Comparison of ENCODE assay signal across 1 cellular context in the genomic region with DNA sequence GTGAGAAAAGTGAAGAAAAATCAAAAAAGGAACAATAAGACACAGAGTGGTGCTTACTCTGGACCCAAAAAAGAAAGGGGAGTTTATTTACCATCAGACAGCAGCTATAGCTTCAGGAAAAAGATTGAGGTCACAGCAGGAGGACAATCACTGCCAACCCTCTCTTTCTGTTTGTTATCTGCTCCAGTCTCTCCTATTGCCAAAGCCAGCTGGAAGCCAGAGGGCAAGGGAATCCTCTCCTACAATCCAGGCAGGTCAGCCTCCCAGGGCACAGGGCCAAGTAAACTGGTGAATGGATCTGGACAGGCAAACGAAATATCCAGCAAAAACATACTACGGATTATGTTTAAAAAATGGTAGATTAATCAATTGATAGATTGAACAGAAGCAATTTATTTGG.
TF ChIP-seq lines count a peak whose summit lies in the region.

No MANE protein-coding gene starts in this region.

TF ChIP-seq in H1, 55 proteins besides CTCF, POLR2A, EP300 and RAD21 (continued from another document):
- TF ChIP-seq, protein P1, sequence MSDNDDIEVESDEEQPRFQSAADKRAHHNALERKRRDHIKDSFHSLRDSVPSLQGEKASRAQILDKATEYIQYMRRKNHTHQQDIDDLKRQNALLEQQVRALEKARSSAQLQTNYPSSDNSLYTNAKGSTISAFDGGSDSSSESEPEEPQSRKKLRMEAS (IDR thresholded peaks at IDR 0.05) = no peak
- TF ChIP-seq PHF8 (conservative IDR thresholded peaks at IDR 0.05; ENCODE audit: low read depth, low read length) (no peak), BACH1 (IDR thresholded peaks at IDR 0.05; ENCODE audit: low read length) (no peak), SIN3A (conservative IDR thresholded peaks at IDR 0.05 in 1 of 2, IDR thresholded peaks at IDR 0.05 in 1 of 2; ENCODE audit: low read depth in 1 of 2, low read length in 2 of 2) (no peak), YY1 (IDR thresholded peaks at IDR 0.05; ENCODE audit: low read depth, low read length) (no peak), GTF2F1 (IDR thresholded peaks at IDR 0.05; ENCODE audit: borderline replicate concordance, low read depth, low read length) (no peak), HDAC2 (IDR thresholded peaks at IDR 0.05; ENCODE audit: borderline replicate concordance in 1 of 2, low read depth in 2 of 2, low read length in 2 of 2) (no peak), SP4 (IDR thresholded peaks at IDR 0.05; ENCODE audit: low read length) (no peak), RXRA (IDR thresholded peaks at IDR 0.05; ENCODE audit: insufficient read depth, low read depth, low read length) (no peak), POU5F1 (IDR thresholded peaks at IDR 0.05; ENCODE audit: low read depth, low read length) (no peak), CBX5 (IDR thresholded peaks at IDR 0.05; ENCODE audit: low read depth, low read length) (no peak)
- TF ChIP-seq, protein P2, sequence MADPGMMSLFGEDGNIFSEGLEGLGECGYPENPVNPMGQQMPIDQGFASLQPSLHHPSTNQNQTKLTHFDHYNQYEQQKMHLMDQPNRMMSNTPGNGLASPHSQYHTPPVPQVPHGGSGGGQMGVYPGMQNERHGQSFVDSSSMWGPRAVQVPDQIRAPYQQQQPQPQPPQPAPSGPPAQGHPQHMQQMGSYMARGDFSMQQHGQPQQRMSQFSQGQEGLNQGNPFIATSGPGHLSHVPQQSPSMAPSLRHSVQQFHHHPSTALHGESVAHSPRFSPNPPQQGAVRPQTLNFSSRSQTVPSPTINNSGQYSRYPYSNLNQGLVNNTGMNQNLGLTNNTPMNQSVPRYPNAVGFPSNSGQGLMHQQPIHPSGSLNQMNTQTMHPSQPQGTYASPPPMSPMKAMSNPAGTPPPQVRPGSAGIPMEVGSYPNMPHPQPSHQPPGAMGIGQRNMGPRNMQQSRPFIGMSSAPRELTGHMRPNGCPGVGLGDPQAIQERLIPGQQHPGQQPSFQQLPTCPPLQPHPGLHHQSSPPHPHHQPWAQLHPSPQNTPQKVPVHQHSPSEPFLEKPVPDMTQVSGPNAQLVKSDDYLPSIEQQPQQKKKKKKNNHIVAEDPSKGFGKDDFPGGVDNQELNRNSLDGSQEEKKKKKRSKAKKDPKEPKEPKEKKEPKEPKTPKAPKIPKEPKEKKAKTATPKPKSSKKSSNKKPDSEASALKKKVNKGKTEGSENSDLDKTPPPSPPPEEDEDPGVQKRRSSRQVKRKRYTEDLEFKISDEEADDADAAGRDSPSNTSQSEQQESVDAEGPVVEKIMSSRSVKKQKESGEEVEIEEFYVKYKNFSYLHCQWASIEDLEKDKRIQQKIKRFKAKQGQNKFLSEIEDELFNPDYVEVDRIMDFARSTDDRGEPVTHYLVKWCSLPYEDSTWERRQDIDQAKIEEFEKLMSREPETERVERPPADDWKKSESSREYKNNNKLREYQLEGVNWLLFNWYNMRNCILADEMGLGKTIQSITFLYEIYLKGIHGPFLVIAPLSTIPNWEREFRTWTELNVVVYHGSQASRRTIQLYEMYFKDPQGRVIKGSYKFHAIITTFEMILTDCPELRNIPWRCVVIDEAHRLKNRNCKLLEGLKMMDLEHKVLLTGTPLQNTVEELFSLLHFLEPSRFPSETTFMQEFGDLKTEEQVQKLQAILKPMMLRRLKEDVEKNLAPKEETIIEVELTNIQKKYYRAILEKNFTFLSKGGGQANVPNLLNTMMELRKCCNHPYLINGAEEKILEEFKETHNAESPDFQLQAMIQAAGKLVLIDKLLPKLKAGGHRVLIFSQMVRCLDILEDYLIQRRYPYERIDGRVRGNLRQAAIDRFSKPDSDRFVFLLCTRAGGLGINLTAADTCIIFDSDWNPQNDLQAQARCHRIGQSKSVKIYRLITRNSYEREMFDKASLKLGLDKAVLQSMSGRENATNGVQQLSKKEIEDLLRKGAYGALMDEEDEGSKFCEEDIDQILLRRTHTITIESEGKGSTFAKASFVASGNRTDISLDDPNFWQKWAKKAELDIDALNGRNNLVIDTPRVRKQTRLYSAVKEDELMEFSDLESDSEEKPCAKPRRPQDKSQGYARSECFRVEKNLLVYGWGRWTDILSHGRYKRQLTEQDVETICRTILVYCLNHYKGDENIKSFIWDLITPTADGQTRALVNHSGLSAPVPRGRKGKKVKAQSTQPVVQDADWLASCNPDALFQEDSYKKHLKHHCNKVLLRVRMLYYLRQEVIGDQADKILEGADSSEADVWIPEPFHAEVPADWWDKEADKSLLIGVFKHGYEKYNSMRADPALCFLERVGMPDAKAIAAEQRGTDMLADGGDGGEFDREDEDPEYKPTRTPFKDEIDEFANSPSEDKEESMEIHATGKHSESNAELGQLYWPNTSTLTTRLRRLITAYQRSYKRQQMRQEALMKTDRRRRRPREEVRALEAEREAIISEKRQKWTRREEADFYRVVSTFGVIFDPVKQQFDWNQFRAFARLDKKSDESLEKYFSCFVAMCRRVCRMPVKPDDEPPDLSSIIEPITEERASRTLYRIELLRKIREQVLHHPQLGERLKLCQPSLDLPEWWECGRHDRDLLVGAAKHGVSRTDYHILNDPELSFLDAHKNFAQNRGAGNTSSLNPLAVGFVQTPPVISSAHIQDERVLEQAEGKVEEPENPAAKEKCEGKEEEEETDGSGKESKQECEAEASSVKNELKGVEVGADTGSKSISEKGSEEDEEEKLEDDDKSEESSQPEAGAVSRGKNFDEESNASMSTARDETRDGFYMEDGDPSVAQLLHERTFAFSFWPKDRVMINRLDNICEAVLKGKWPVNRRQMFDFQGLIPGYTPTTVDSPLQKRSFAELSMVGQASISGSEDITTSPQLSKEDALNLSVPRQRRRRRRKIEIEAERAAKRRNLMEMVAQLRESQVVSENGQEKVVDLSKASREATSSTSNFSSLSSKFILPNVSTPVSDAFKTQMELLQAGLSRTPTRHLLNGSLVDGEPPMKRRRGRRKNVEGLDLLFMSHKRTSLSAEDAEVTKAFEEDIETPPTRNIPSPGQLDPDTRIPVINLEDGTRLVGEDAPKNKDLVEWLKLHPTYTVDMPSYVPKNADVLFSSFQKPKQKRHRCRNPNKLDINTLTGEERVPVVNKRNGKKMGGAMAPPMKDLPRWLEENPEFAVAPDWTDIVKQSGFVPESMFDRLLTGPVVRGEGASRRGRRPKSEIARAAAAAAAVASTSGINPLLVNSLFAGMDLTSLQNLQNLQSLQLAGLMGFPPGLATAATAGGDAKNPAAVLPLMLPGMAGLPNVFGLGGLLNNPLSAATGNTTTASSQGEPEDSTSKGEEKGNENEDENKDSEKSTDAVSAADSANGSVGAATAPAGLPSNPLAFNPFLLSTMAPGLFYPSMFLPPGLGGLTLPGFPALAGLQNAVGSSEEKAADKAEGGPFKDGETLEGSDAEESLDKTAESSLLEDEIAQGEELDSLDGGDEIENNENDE (IDR thresholded peaks at IDR 0.05; ENCODE audit: insufficient replicate concordance, low read length) = no peak
